In genomic region chr1:150366416-150367296, GRCh38 we compare ENCODE assay signal across 8 cellular contexts. TPM values are rescaled to one million over a fixed set of nuclear protein-coding genes. Genes with fewer than 3 reads are reported as not detected.
DNase-seq lines count a peak whose midpoint lies in the region; ATAC-seq and TF ChIP-seq lines count a peak whose summit lies in the region.

No MANE protein-coding gene starts in this region.

- intact Hi-C loops in dorsolateral prefrontal cortex (cut with DNase I), result loop anchor here in 1 of 2 donors (5.0 to 10.0 kb wide), 2 partner anchors 61 to 118 kb away; partner anchors contain the start of gene TARS2

- H3K27ac ChIP-seq in dorsolateral prefrontal cortex, result peak overlapping the region in 46 of 59 donors; percentile 6 to 100 (median 100)

- DNase-seq in GM06990 (ENCODE audit: extremely low read depth, insufficient read length), result peak; percentile 8
- DNase-seq in NCI-H526 treated with DMSO at 0.1 percent for 48 hours (lab: John Stamatoyannopoulos, UW), result peak; percentile 66
- DNase-seq in dorsolateral prefrontal cortex, result no peak
- DNase-seq in natural killer cell treated with Interleukin-12 subunit alpha and Interleukin-12 subunit beta and Interleukin-15 and Interleukin-18, amount 100 ng/mL, for 72 hours (ENCODE audit: low spot score), result no peak
- DNase-seq in NCI-H2081 (lab: John Stamatoyannopoulos, UW), result no peak
- DNase-seq in activated effector memory CD4-positive, alpha-beta T cell treated with Interleukin-2 at 50 U/mL for 16 hours, result no peak
- DNase-seq in SW 1271 (lab: John Stamatoyannopoulos, UW), result no peak

- peak overlapping the region; percentile 96 to 99 for H3K27ac Mint-ChIP-seq in natural killer cell treated with Interleukin-12 subunit alpha and Interleukin-12 subunit beta and Interleukin-15 and Interleukin-18, amount 100 ng/mL, for 72 hours

- no peaks in the 10 kb centered on the region for H3K36me3 ChIP-seq in GM06990 (ENCODE audit: control insufficient read depth, insufficient read depth, low read length)

- H3K4me3 ChIP-seq in GM06990 (replicated peaks; ENCODE audit: low read depth, low read length) (peak overlapping the region; percentile 65), dorsolateral prefrontal cortex (peak overlapping the region; percentile 52 to 97 (median 86))

- H3K4me1 Mint-ChIP-seq in natural killer cell treated with Interleukin-12 subunit alpha and Interleukin-12 subunit beta and Interleukin-15 and Interleukin-18, amount 100 ng/mL, for 72 hours (ENCODE audit: low read depth in 2 of 2), result peaks cover 42 to 46% of the 10 kb centered on the region in 2 donors

- TF ChIP-seq CTCF in GM06990 (IDR thresholded peaks at IDR 0.05; ENCODE audit: insufficient read depth, low read length, poor library complexity, severe bottlenecking), result no peak
- no peak for TF ChIP-seq CTCF in dorsolateral prefrontal cortex (IDR thresholded peaks at IDR 0.05 in 54 of 56, conservative IDR thresholded peaks at IDR 0.05 in 2 of 56; ENCODE audit: low read depth in 1 of 56, partially characterized antibody in 56 of 56)

- H3K36me3 Mint-ChIP-seq in natural killer cell treated with Interleukin-12 subunit alpha and Interleukin-12 subunit beta and Interleukin-15 and Interleukin-18, amount 100 ng/mL, for 72 hours, result peaks cover 13% of the 10 kb centered on the region

- no peaks in the 10 kb centered on the region for H3K9me3 Mint-ChIP-seq in natural killer cell treated with Interleukin-12 subunit alpha and Interleukin-12 subunit beta and Interleukin-15 and Interleukin-18, amount 100 ng/mL, for 72 hours

- no peak for ATAC-seq in natural killer cell treated with Interleukin-12 subunit alpha and Interleukin-12 subunit beta and Interleukin-15 and Interleukin-18, amount 100 ng/mL, for 72 hours
- no peak for ATAC-seq in GM21529 (IDR thresholded peaks at IDR 0.05; ENCODE audit: unreplicated experiment)

- no peaks in the 10 kb centered on the region for H3K27me3 Mint-ChIP-seq in natural killer cell treated with Interleukin-12 subunit alpha and Interleukin-12 subunit beta and Interleukin-15 and Interleukin-18, amount 100 ng/mL, for 72 hours

- H3K27me3 ChIP-seq in GM06990 (replicated peaks; ENCODE audit: control insufficient read depth, insufficient read depth, low read length) (no peaks in the 10 kb centered on the region), dorsolateral prefrontal cortex (no peaks in the 10 kb centered on the region)

- peak overlapping the region; percentile 92 for H3K4me3 Mint-ChIP-seq in natural killer cell treated with Interleukin-12 subunit alpha and Interleukin-12 subunit beta and Interleukin-15 and Interleukin-18, amount 100 ng/mL, for 72 hours

RNA-seq across cellular contexts. Expression of gene RPRD2, which starts 2.7 kb away (rescaled TPM):
- total RNA-seq in dorsolateral prefrontal cortex, result 10 to 100 TPM; 37.9 to 58.4 (median 48.0) TPM
- 10 to 100 TPM; 23.9 to 24.8 TPM for total RNA-seq in natural killer cell treated with Interleukin-12 subunit alpha and Interleukin-12 subunit beta and Interleukin-15 and Interleukin-18, amount 100 ng/mL, for 72 hours

RNA-seq across cellular contexts. Expression of gene PRPF3, which starts 45.3 kb away (rescaled TPM):
- 100 to 1,000 TPM in 1 of 120 experiments, 10 to 100 TPM in 119; 45.0 to 101 (median 71.8) TPM for total RNA-seq in dorsolateral prefrontal cortex
- 100 to 1,000 TPM; 136 to 154 TPM for total RNA-seq in natural killer cell treated with Interleukin-12 subunit alpha and Interleukin-12 subunit beta and Interleukin-15 and Interleukin-18, amount 100 ng/mL, for 72 hours

Comparison
In these comparisons a context has a peak if more than half of its experiments do, and no peak if none do; other contexts are left out.
1. DNase-seq: peak in GM06990 (single experiment) and NCI-H526 treated with DMSO at 0.1 percent for 48 hours (single experiment); none in dorsolateral prefrontal cortex (0 of 10), natural killer cell treated with Interleukin-12 subunit alpha and Interleukin-12 subunit beta and Interleukin-15 and Interleukin-18, amount 100 ng/mL, for 72 hours (single experiment), NCI-H2081 (0 of 2), activated effector memory CD4-positive, alpha-beta T cell treated with Interleukin-2 at 50 U/mL for 16 hours (single experiment) and SW 1271 (0 of 2).